ENCODE assay signal across 18 cellular contexts in genomic region chr13:94311893-94312292, GRCh38.
DNase-seq lines count a peak whose midpoint lies in the region; ATAC-seq, FAIRE-seq and TF ChIP-seq lines count a peak whose summit lies in the region.
"Had no signal": no experiment of that assay in that cellular context is flagged by ENCODE, and none has a peak within 500 bp of the region (broad histone marks: within the 10 kb centered on the region; RNA-seq: fewer than 3 reads in every experiment).

No MANE protein-coding gene starts in this region.

- no peaks in the 10 kb centered on the region for H3K36me3 ChIP-seq in MM.1S (replicated peaks; ENCODE audit: insufficient read depth, low read length)
- no peaks in the 10 kb centered on the region for H3K36me3 ChIP-seq in neural progenitor cell
- H3K36me3 ChIP-seq: transverse colon had no signal

- DNase-seq in GM12892 (ENCODE audit: insufficient read length) (no peak), MM.1S (no peak), neural progenitor cell (ENCODE audit: low spot score) (no peak), NCI-H2227 (lab: John Stamatoyannopoulos, UW; ENCODE audit: unreplicated experiment) (no peak), D341Med (ENCODE audit: low spot score) (no peak)
- no peak for DNase-seq in central memory CD8-positive, alpha-beta T cell (ENCODE audit: low spot score in 2 of 2)
- DNase-seq: activated CD4-positive, alpha-beta T cell treated with anti-CD3 and anti-CD28 coated beads for 48 hours; activated naive CD4-positive, alpha-beta T cell treated with Interleukin-2 at 50 U/mL for 16 hours; HCEC 1CT; hippocampal formation; naive thymus-derived CD8-positive, alpha-beta T cell; NCI-H524 treated with DMSO at 0.1 percent for 48 hours; Right ventricle myocardium superior; stimulated activated CD4-positive, alpha-beta T cell treated with anti-CD3 and anti-CD28 coated beads, Interleukin-2, amount 100 ng/mL, for 24 hours; transverse colon had no signal

- H3K4me2 ChIP-seq in MM.1S (ENCODE audit: low read depth, low read length) (peak overlapping the region; percentile 53; the same call in 1 of the 2 replicates), neural progenitor cell (peak overlapping the region; percentile 57)

- H3K4me1 Mint-ChIP-seq in central memory CD8-positive, alpha-beta T cell = peaks cover 29% of the 10 kb centered on the region
- H3K4me1 Mint-ChIP-seq in neural progenitor cell = peaks cover 37% of the 10 kb centered on the region

- H3F3A ChIP-seq in MM.1S (ENCODE audit: insufficient read depth, low read length) (peaks cover 16% of the 10 kb centered on the region), neural progenitor cell (ENCODE audit: low read depth) (peaks cover 9% of the 10 kb centered on the region)

- H3K27me3 ChIP-seq in MM.1S (replicated peaks; ENCODE audit: insufficient read depth, low read length) (no peaks in the 10 kb centered on the region), neural progenitor cell (peaks cover 41% of the 10 kb centered on the region)
- H3K27me3 ChIP-seq: transverse colon had no signal

- H3K4me3 Mint-ChIP-seq in central memory CD8-positive, alpha-beta T cell = no peak overlapping the region
- no peak overlapping the region for H3K4me3 Mint-ChIP-seq in neural progenitor cell
- H3K4me3 Mint-ChIP-seq: stimulated activated naive CD8-positive, alpha-beta T cell treated with anti-CD3 and anti-CD28 coated beads, Interleukin-15, Interleukin-2, amounts not matched to agents 100 ng/mL and 50 ng/mL, for 24 hours had no signal

- H4K20me1 ChIP-seq in MM.1S (ENCODE audit: insufficient read depth, low read length) (no peaks in the 10 kb centered on the region), neural progenitor cell (ENCODE audit: low read depth) (peaks cover 19% of the 10 kb centered on the region)

- H3K9ac ChIP-seq in MM.1S (ENCODE audit: low read length) (no peak overlapping the region), neural progenitor cell (no peak overlapping the region)

- H3K79me2 ChIP-seq in MM.1S (ENCODE audit: low read length) (no peaks in the 10 kb centered on the region), neural progenitor cell (ENCODE audit: low read depth) (no peaks in the 10 kb centered on the region)

- no peak for TF ChIP-seq POLR2A in GM12892 (IDR thresholded peaks at IDR 0.05; ENCODE audit: low read depth, low read length)

- no peaks in the 10 kb centered on the region for H3K9me2 ChIP-seq in MM.1S (replicated peaks; ENCODE audit: insufficient read depth, low read length)

- H3K4me3 ChIP-seq in MM.1S (ENCODE audit: low read length) (no peak overlapping the region), neural progenitor cell (no peak overlapping the region)
- H3K4me3 ChIP-seq: transverse colon had no signal

- H3K36me3 Mint-ChIP-seq in central memory CD8-positive, alpha-beta T cell (ENCODE audit: insufficient read depth) = peaks cover 3% of the 10 kb centered on the region
- H3K36me3 Mint-ChIP-seq in neural progenitor cell = no peaks in the 10 kb centered on the region
- H3K36me3 Mint-ChIP-seq: naive thymus-derived CD8-positive, alpha-beta T cell had no signal

- TF ChIP-seq CTCF in MM.1S (IDR thresholded peaks at IDR 0.05; ENCODE audit: low read length) (no peak), neural progenitor cell (IDR thresholded peaks at IDR 0.05) (no peak)

- peaks cover 21% of the 10 kb centered on the region for H3K4me1 ChIP-seq in MM.1S (ENCODE audit: low read length)
- peaks cover 18% of the 10 kb centered on the region for H3K4me1 ChIP-seq in neural progenitor cell

- ATAC-seq in central memory CD8-positive, alpha-beta T cell (replicated peaks; ENCODE audit: extremely low read depth, poor library complexity, severe bottlenecking) = no peak
- no peak for ATAC-seq in GM21529 (IDR thresholded peaks at IDR 0.05; ENCODE audit: unreplicated experiment)
- ATAC-seq: naive thymus-derived CD8-positive, alpha-beta T cell had no signal

- no peaks in the 10 kb centered on the region for H3K27me3 Mint-ChIP-seq in central memory CD8-positive, alpha-beta T cell
- H3K27me3 Mint-ChIP-seq in neural progenitor cell (ENCODE audit: insufficient read depth, low read depth) = peaks cover 6% of the 10 kb centered on the region
- H3K27me3 Mint-ChIP-seq: naive thymus-derived CD8-positive, alpha-beta T cell; stimulated activated naive CD8-positive, alpha-beta T cell treated with anti-CD3 and anti-CD28 coated beads, Interleukin-15, Interleukin-2, amounts not matched to agents 100 ng/mL and 50 ng/mL, for 24 hours had no signal

- H3K27ac Mint-ChIP-seq in central memory CD8-positive, alpha-beta T cell (ENCODE audit: low read depth) = peak overlapping the region; percentile 96
- peak overlapping the region; percentile 61 for H3K27ac Mint-ChIP-seq in neural progenitor cell
- H3K27ac Mint-ChIP-seq: stimulated activated naive CD8-positive, alpha-beta T cell treated with anti-CD3 and anti-CD28 coated beads, Interleukin-15, Interleukin-2, amounts not matched to agents 100 ng/mL and 50 ng/mL, for 24 hours had no signal

- H3K27ac ChIP-seq in MM.1S (ENCODE audit: low read length) = no peak overlapping the region
- no peak overlapping the region for H3K27ac ChIP-seq in neural progenitor cell

- FAIRE-seq in GM12892 (lab: Jason Lieb, UNC) = peak; percentile 5
- FAIRE-seq: islet of Langerhans had no signal

- H3K9me3 Mint-ChIP-seq in central memory CD8-positive, alpha-beta T cell = no peaks in the 10 kb centered on the region
- H3K9me3 Mint-ChIP-seq in neural progenitor cell = no peaks in the 10 kb centered on the region
- H3K9me3 Mint-ChIP-seq: naive thymus-derived CD8-positive, alpha-beta T cell; stimulated activated naive CD8-positive, alpha-beta T cell treated with anti-CD3 and anti-CD28 coated beads, Interleukin-15, Interleukin-2, amounts not matched to agents 100 ng/mL and 50 ng/mL, for 24 hours had no signal

- H2AFZ ChIP-seq in MM.1S (ENCODE audit: low read length) = no peak overlapping the region
- H2AFZ ChIP-seq in neural progenitor cell (replicated peaks) = no peak overlapping the region

- H3K9me3 ChIP-seq in MM.1S (replicated peaks; ENCODE audit: insufficient read depth, low read length) (no peaks in the 10 kb centered on the region), neural progenitor cell (ENCODE audit: low read depth) (no peaks in the 10 kb centered on the region)
- H3K9me3 ChIP-seq: transverse colon had no signal
